Comparison of ENCODE assay signal across 23 cellular contexts in the genomic region with DNA sequence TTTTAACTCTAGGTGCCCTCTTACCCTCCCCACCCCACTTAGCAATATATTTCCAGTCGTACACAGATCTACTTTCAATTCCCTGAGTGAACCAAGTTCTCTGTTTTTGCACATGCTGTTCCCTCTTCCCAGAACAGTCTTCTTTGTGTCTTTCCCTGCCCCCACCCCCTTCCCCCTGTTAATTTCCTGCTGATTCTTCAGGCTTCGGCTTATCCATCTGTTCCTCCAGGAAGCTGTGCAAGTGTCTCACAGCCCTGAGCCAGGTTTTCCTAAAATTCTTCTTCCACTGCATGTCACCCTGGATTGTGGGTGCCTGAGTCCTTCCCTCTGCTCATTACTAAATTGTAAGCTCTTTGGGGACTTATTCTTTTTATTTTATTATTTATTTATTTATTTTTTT. TPM values are rescaled to one million over a fixed set of nuclear protein-coding genes. Genes with fewer than 3 reads are reported as not detected.
A peak's percentile ranks its signal among the peaks of the same experiment; 100 is the strongest.
DNase-seq lines count a peak whose midpoint lies in the region; ATAC-seq and TF ChIP-seq lines count a peak whose summit lies in the region.
"Had no signal": no experiment of that assay in that cellular context is flagged by ENCODE, and none has a peak within 500 bp of the region (broad histone marks: within the 10 kb centered on the region; RNA-seq: fewer than 3 reads in every experiment).

No MANE protein-coding gene starts in this region.

- intact Hi-C loops in left ventricle myocardium superior (cut with micrococcal nuclease), result no loop called here
- intact Hi-C loops in sigmoid colon (cut with DNase I), result loop anchor here (2.0 to 10.0 kb wide), 4 partner anchors 43 to 275 kb away; partner anchors contain the start of genes NGFR and PHB1

- no peak for TF ChIP-seq POLR2A in sigmoid colon (IDR thresholded peaks at IDR 0.05)

- peaks cover 0 to 59% (median 51%) of the 10 kb centered on the region in 4 donors for H3K4me1 ChIP-seq in sigmoid colon
- H3K4me1 ChIP-seq: HAP-1 had no signal

- peak; percentile 4 for ATAC-seq in left ventricle myocardium superior
- no peak for ATAC-seq in GM19395 (IDR thresholded peaks at IDR 0.05; ENCODE audit: unreplicated experiment)
- ATAC-seq: activated CD8-positive, alpha-beta T cell treated with anti-CD3 and anti-CD28 coated beads, Interleukin-2, amount 10 ng/mL, durations not matched to agents 7 days and 5 days; activated T-cell treated with anti-CD3 and anti-CD28 coated beads, Interleukin-2, amount 50 U/mL, for 72 hours; stimulated activated naive B cell treated with anti-CD40 and anti-IgM and Interleukin-4, amounts not matched to agents 10 μg/mL and 1 μg/mL and 100 μg/mL, for 72 hours; T-helper 17 cell; WTC11 had no signal

- no peak overlapping the region for H3K4me3 ChIP-seq in sigmoid colon
- H3K4me3 ChIP-seq: HAP-1, right lobe of liver had no signal

- no peaks in the 10 kb centered on the region for H3K9me3 ChIP-seq in sigmoid colon
- H3K9me3 ChIP-seq: Caco-2, HAP-1, neutrophil, right lobe of liver had no signal

- no peak for TF ChIP-seq EP300 in sigmoid colon (IDR thresholded peaks at IDR 0.05)

- TF ChIP-seq CTCF in sigmoid colon (IDR thresholded peaks at IDR 0.05), result no peak

- H3K27ac ChIP-seq in sigmoid colon, result peak overlapping the region; percentile 91 to 97 (median 94)
- H3K27ac ChIP-seq: neutrophil, right lobe of liver had no signal

- H3K27me3 ChIP-seq in sigmoid colon, result no peaks in the 10 kb centered on the region

- H3K36me3 ChIP-seq in sigmoid colon, result no peaks in the 10 kb centered on the region
- H3K36me3 ChIP-seq: HAP-1, neutrophil, right lobe of liver had no signal

- DNase-seq in EH (ENCODE audit: low read depth), result peak; percentile 43
- peak; percentile 53 for DNase-seq in NCI-H69 (lab: John Stamatoyannopoulos, UW)
- no peak for DNase-seq in left ventricle myocardium superior
- no peak for DNase-seq in sigmoid colon
- no peak for DNase-seq in H4 (ENCODE audit: low spot score)
- no peak for DNase-seq in RKO (ENCODE audit: low spot score)
- DNase-seq: activated CD8-positive, alpha-beta T cell treated with anti-CD3 and anti-CD28 coated beads, Interleukin-2, amount 10 ng/mL, durations not matched to agents 7 days and 5 days; activated naive CD8-positive, alpha-beta T cell treated with anti-CD3 and anti-CD28 coated beads for 36 hours; activated T-cell treated with anti-CD3 and anti-CD28 coated beads, Interleukin-2, amount 50 U/mL, for 72 hours; AML-193; foreskin fibroblast; GF-D8; kidney glomerular epithelial cell; NCI-H1105 treated with DMSO at 0.1 percent for 48 hours; OCI-M1; right lobe of liver; stimulated activated naive B cell treated with anti-CD40 and anti-IgM and Interleukin-4, amounts not matched to agents 10 μg/mL and 1 μg/mL and 100 μg/mL, for 72 hours; T-helper 17 cell had no signal

- WGBS in sigmoid colon, 2 donors, result 37 to 60% methylated on average over 2 of the region's 2 CpGs

RNA-seq across cellular contexts. Expression of gene SPOP, which starts 12.4 kb away (rescaled TPM):
- 77.8 TPM for total RNA-seq in left ventricle myocardium superior
- total RNA-seq in sigmoid colon, result 100 to 1,000 TPM; 226 to 332 (median 280) TPM
- polyA plus RNA-seq in sigmoid colon, result 10 to 100 TPM; 33.0 to 38.9 (median 35.6) TPM
- total RNA-seq in H4 (2014; rRNA removed; shearing (Covaris generic)), result 30.7 and 43.9 TPM in 2 replicates

RNA-seq across cellular contexts. Expression of gene SLC35B1, which starts 17.5 kb away (rescaled TPM):
- total RNA-seq in left ventricle myocardium superior (61.5 TPM), sigmoid colon (10 to 100 TPM; 13.0 to 34.9 (median 20.0) TPM)
- 10 to 100 TPM; 24.0 to 59.7 (median 26.6) TPM for polyA plus RNA-seq in sigmoid colon
- 142 and 160 TPM in 2 replicates for total RNA-seq in H4 (2014; rRNA removed; shearing (Covaris generic))

Comparison
In these comparisons a context has a peak if more than half of its experiments do, and no peak if none do; other contexts are left out.
1. DNase-seq: peak in EH (single experiment) and NCI-H69 (single experiment); none in left ventricle myocardium superior (single experiment), sigmoid colon (single experiment), H4 (single experiment) and RKO (single experiment).